In genomic region chr7:106110238-106110560, GRCh38 we compare ENCODE assay signal across 1 cellular context.
TF ChIP-seq lines count a peak whose summit lies in the region.

No MANE protein-coding gene starts in this region.

TF ChIP-seq in GM12878, 131 proteins besides CTCF, POLR2A, EP300 and RAD21 (continued from another document):
- no peak for TF ChIP-seq KLF5 (IDR thresholded peaks at IDR 0.05; ENCODE audit: partially characterized antibody)
- no peak for TF ChIP-seq POLR2AphosphoS5 (IDR thresholded peaks at IDR 0.05; ENCODE audit: low read length)
